ENCODE assay signal across 23 cellular contexts in genomic region chr2:206277503-206277902, GRCh38. TPM values are rescaled to one million over a fixed set of nuclear protein-coding genes. Genes with fewer than 3 reads are reported as not detected.
DNase-seq lines count a peak whose midpoint lies in the region; ATAC-seq, FAIRE-seq and TF ChIP-seq lines count a peak whose summit lies in the region.
"Had no signal": no experiment of that assay in that cellular context is flagged by ENCODE, and none has a peak within 500 bp of the region (broad histone marks: within the 10 kb centered on the region; RNA-seq: fewer than 3 reads in every experiment).

No MANE protein-coding gene starts in this region.

- H3K9me3 Mint-ChIP-seq in nephron (no peaks in the 10 kb centered on the region), T-cell (no peaks in the 10 kb centered on the region)
- H3K9me3 Mint-ChIP-seq: HFFc6 had no signal

- H3K9ac ChIP-seq in MM.1S (ENCODE audit: low read length) = peak overlapping the region; percentile 95
- H3K9ac ChIP-seq in GM12878 (ENCODE audit: control insufficient read depth, insufficient read depth, low read length) = no peak overlapping the region

- POLR2A ChIA-PET in GM12878 (lab: Charles Lee) = interaction anchor here (0.6 kb wide), 1 partner anchor 116 kb away, joined by 6 read pairs; no protein-coding TSS in a partner anchor
- POLR2A ChIA-PET in T-cell (lab: Charles Lee) = no interaction called here

- intact Hi-C loops in GM12878 (cut with micrococcal nuclease; ENCODE audit: unreplicated experiment) (loop anchor here (10.0 kb wide), 1 partner anchor 167 kb away; the partner anchor contains the start of gene ADAM23), adrenal gland (cut with DNase I) (no loop called here)

- H3K4me1 Mint-ChIP-seq in nephron (peaks cover 28% of the 10 kb centered on the region), T-cell (peaks cover 19 to 20% (median 19%) of the 10 kb centered on the region in 3 donors)

- H3K27ac ChIP-seq in MM.1S (ENCODE audit: low read length) (peak overlapping the region; percentile 88; the same call in 1 of the 2 replicates), GM12878 (ENCODE audit: control insufficient read depth, insufficient read depth) (peak overlapping the region; percentile 27; the same call in 1 of the 2 replicates), adrenal gland (no peak overlapping the region), tibial nerve (no peak overlapping the region)
- H3K27ac ChIP-seq: C4-2B, HL-60 had no signal

- TF ChIP-seq CTCF in MM.1S (IDR thresholded peaks at IDR 0.05; ENCODE audit: low read length) (no peak), GM12878 (IDR thresholded peaks at IDR 0.05 in 2 of 3, conservative IDR thresholded peaks at IDR 0.05 in 1 of 3; ENCODE audit: control insufficient read depth in 2 of 3, extremely low read depth in 1 of 3, insufficient read depth in 1 of 3, low read depth in 3 of 3, low read length in 3 of 3) (no peak), nephron (IDR thresholded peaks at IDR 0.05; ENCODE audit: unreplicated experiment in 3 of 3) (no peak), adrenal gland (IDR thresholded peaks at IDR 0.05) (no peak), tibial nerve (IDR thresholded peaks at IDR 0.05) (no peak)

- TF ChIP-seq EP300 in GM12878 (IDR thresholded peaks at IDR 0.05; ENCODE audit: borderline replicate concordance in 1 of 2, control insufficient read depth in 1 of 2, low read depth in 2 of 2, low read length in 2 of 2) = no peak
- no peak for TF ChIP-seq EP300 in tibial nerve (IDR thresholded peaks at IDR 0.05)

- 11% methylated on average over 3 of the region's 3 CpGs for WGBS in GM12878 (ENCODE audit: insufficient coverage, insufficient replicate concordance, low lambda C conversion rate, missing lambda C conversion rate)
- WGBS in adrenal gland, 4 donors = 27 to 40% (median 36%) methylated on average over 3 of the region's 3 CpGs
- WGBS in tibial nerve, 2 donors = 45 to 51% methylated on average over 3 of the region's 3 CpGs

- H3K4me3 Mint-ChIP-seq in nephron = peak overlapping the region; percentile 10 to 45 (median 44)
- no peak overlapping the region for H3K4me3 Mint-ChIP-seq in T-cell
- H3K4me3 Mint-ChIP-seq: HFFc6 had no signal

- ATAC-seq in GM12878 = no peak
- ATAC-seq in T-cell (replicated peaks in 1 of 4) = no peak
- ATAC-seq in GM21737 (IDR thresholded peaks at IDR 0.05; ENCODE audit: unreplicated experiment) = no peak
- ATAC-seq: Panc1 had no signal

- peaks cover 25% of the 10 kb centered on the region for H3F3A ChIP-seq in MM.1S (ENCODE audit: insufficient read depth, low read length)

- SMC1A ChIA-PET in GM12878 (lab: Charles Lee; ENCODE audit: uncharacterized antibody, unreplicated experiment) = interaction anchor here (0.7 kb wide), 1 partner anchor 23 kb away, joined by 3 read pairs; no protein-coding TSS in a partner anchor

- H3K36me3 Mint-ChIP-seq in nephron (ENCODE audit: low read depth) (peaks cover 16% of the 10 kb centered on the region), T-cell (peaks cover 6% of the 10 kb centered on the region)

- peak; percentile 35 for FAIRE-seq in GM12878 (lab: Jason Lieb, UNC)

- RAD21 ChIA-PET in GM12878 (lab: Charles Lee; ENCODE audit: unreplicated experiment) = no interaction called here

- H2AFZ ChIP-seq in MM.1S (ENCODE audit: low read length) = no peak overlapping the region
- no peak overlapping the region for H2AFZ ChIP-seq in GM12878 (ENCODE audit: control insufficient read depth, low read depth, low read length)

- no peaks in the 10 kb centered on the region for H3K9me2 ChIP-seq in MM.1S (replicated peaks; ENCODE audit: insufficient read depth, low read length)

- H3K36me3 ChIP-seq in MM.1S (replicated peaks; ENCODE audit: insufficient read depth, low read length) (peaks cover 10% of the 10 kb centered on the region), GM12878 (ENCODE audit: control insufficient read depth in 2 of 2, insufficient read depth in 2 of 2, low read length in 1 of 2) (no peaks in the 10 kb centered on the region), adrenal gland (replicated peaks in 1 of 2) (no peaks in the 10 kb centered on the region), tibial nerve (peaks cover 0 to 5% (median 0%) of the 10 kb centered on the region in 3 donors)

- H3K4me1 ChIP-seq in MM.1S (ENCODE audit: low read length) (peaks cover 10% of the 10 kb centered on the region), GM12878 (ENCODE audit: control insufficient read depth, insufficient read depth, low read length) (no peaks in the 10 kb centered on the region), adrenal gland (replicated peaks in 1 of 2) (no peaks in the 10 kb centered on the region), tibial nerve (peaks cover 0 to 23% (median 0%) of the 10 kb centered on the region in 4 donors)

- no peak overlapping the region for H3K27ac Mint-ChIP-seq in nephron
- no peak overlapping the region for H3K27ac Mint-ChIP-seq in T-cell
- H3K27ac Mint-ChIP-seq: HFFc6 had no signal

- DNase-seq in G401 (ENCODE audit: low spot score) (peak; percentile 13), MM.1S (peak; percentile 61), GM12878 (ENCODE audit: low read depth, low spot score) (no peak), adrenal gland (no peak), T-cell (no peak), tibial nerve (ENCODE audit: low spot score in 2 of 2) (no peak)
- DNase-seq: AML-193, GF-D8, H7, HFFc6, KBM-7, NCI-H1105 treated with DMSO at 0.1 percent for 48 hours, NCI-H2029 treated with DMSO at 0.1 percent for 48 hours, NCI-H226, NCI-H510A treated with DMSO at 0.1 percent for 48 hours, NCI-H748 treated with DMSO at 0.1 percent for 48 hours, SIG-M5 had no signal

- BruUV-seq in GM12878 (replicated peaks; lab: Mats Ljungman, UMichigan) = no TSS peak

- CTCF ChIA-PET in GM12878 (lab: Yijun Ruan, JAX) (interaction anchor here (1.3 kb wide), 1 partner anchor 18 kb away, joined by 3 read pairs; no protein-coding TSS in a partner anchor), T-cell (lab: Charles Lee) (interaction anchor here in 1 of 2 donors (0.6 kb wide), 1 partner anchor 270 kb away, joined by 5 read pairs; no protein-coding TSS in a partner anchor)

- peak overlapping the region; percentile 91 for H3K4me3 ChIP-seq in MM.1S (ENCODE audit: low read length)
- H3K4me3 ChIP-seq in GM12878 = no peak overlapping the region
- no peak overlapping the region for H3K4me3 ChIP-seq in adrenal gland
- no peak overlapping the region for H3K4me3 ChIP-seq in tibial nerve

- H4K20me1 ChIP-seq in MM.1S (ENCODE audit: insufficient read depth, low read length) (no peaks in the 10 kb centered on the region), GM12878 (ENCODE audit: control insufficient read depth, insufficient read depth) (no peaks in the 10 kb centered on the region)

- H3K27me3 ChIP-seq in MM.1S (replicated peaks; ENCODE audit: insufficient read depth, low read length) = no peaks in the 10 kb centered on the region
- H3K27me3 ChIP-seq in GM12878 (replicated peaks in 1 of 2; ENCODE audit: control insufficient read depth in 2 of 2, insufficient read depth in 2 of 2, low read length in 1 of 2) = peaks cover 0 to 7% of the 10 kb centered on the region in 2 experiments; a peak in 2 of 4 replicates
- H3K27me3 ChIP-seq in adrenal gland = peaks cover 15% of the 10 kb centered on the region
- peaks cover 0 to 56% of the 10 kb centered on the region in 2 donors for H3K27me3 ChIP-seq in tibial nerve

- in situ Hi-C loops in G401 (cut with HindIII; ENCODE audit: low sequenced_read_pairs) (no loop called here), GM12878 (cut with MboI) (no loop called here)

- H3K4me2 ChIP-seq in MM.1S (ENCODE audit: low read depth, low read length) (peak overlapping the region; percentile 54), GM12878 (ENCODE audit: control insufficient read depth, insufficient read depth) (no peak overlapping the region)

- no peak for TF ChIP-seq POLR2A in GM12878 (IDR thresholded peaks at IDR 0.05; ENCODE audit: low read depth, low read length)
- no peak for TF ChIP-seq POLR2A in adrenal gland (IDR thresholded peaks at IDR 0.05)
- no peak for TF ChIP-seq POLR2A in tibial nerve (IDR thresholded peaks at IDR 0.05)

- no peaks in the 10 kb centered on the region for H3K9me3 ChIP-seq in MM.1S (replicated peaks; ENCODE audit: insufficient read depth, low read length)
- H3K9me3 ChIP-seq in GM12878 (replicated peaks; ENCODE audit: control insufficient read depth, insufficient read depth, low read length) = no peaks in the 10 kb centered on the region; the same call in 2 of the 3 replicates
- no peaks in the 10 kb centered on the region for H3K9me3 ChIP-seq in adrenal gland (replicated peaks in 1 of 3)
- no peaks in the 10 kb centered on the region for H3K9me3 ChIP-seq in tibial nerve

- peaks cover under 1% of the 10 kb centered on the region for H3K27me3 Mint-ChIP-seq in nephron (ENCODE audit: low read depth)
- H3K27me3 Mint-ChIP-seq in T-cell = peaks cover 23 to 37% of the 10 kb centered on the region in 2 donors

- TF ChIP-seq RAD21 in GM12878 (IDR thresholded peaks at IDR 0.05; ENCODE audit: insufficient read depth, low read depth, low read length) = no peak

- peaks cover 65% of the 10 kb centered on the region for H3K79me2 ChIP-seq in MM.1S (ENCODE audit: low read length)
- peaks cover 30% of the 10 kb centered on the region for H3K79me2 ChIP-seq in GM12878 (ENCODE audit: control insufficient read depth, insufficient read depth, low read length)

TF ChIP-seq in GM12878, 131 proteins besides CTCF, POLR2A, EP300 and RAD21 (continues in another document):
- TF ChIP-seq RCOR1 (conservative IDR thresholded peaks at IDR 0.05; ENCODE audit: low read depth, low read length) = no peak

RNA-seq across cellular contexts. Expression of gene ZDBF2, which starts 3.0 kb away (rescaled TPM):
- 4.9 and 6.9 TPM in 2 replicates for total RNA-seq in G401 (2014; rRNA removed; shearing (Covaris generic))
- total RNA-seq in GM12878 (2013; cell fraction: nucleolus; rRNA removed) = 215 and 218 TPM in 2 replicates
- total RNA-seq in GM12878 (2014; rRNA removed) = 4.6 and 6.5 TPM in 2 replicates
- total RNA-seq in GM12878 (2014; rRNA removed; fragmentation: Illumina TruSeq; extraction: Trizol) = 7.7 and 7.8 TPM in 2 replicates
- 5.9 and 7.3 TPM in 2 replicates for total RNA-seq in GM12878 (2021)
- 5.3 TPM for polyA plus RNA-seq in GM12878 (2011; ENCODE audit: low read depth)
- 21.1 and 35.2 TPM in 2 replicates for polyA plus RNA-seq in GM12878 (2011; rRNA removed)
- polyA plus RNA-seq in GM12878 (2011; cell fraction: cytosol; rRNA removed) = 3.2 and 4.1 TPM in 2 replicates
- 47.5 and 48.8 TPM in 2 replicates for polyA plus RNA-seq in GM12878 (2011; cell fraction: nucleus; rRNA removed)
- polyA plus RNA-seq in GM12878 (2012) = 6.4 and 10.5 TPM in 2 replicates
- 5.2 and 5.8 TPM in 2 replicates for polyA plus RNA-seq in GM12878 (2014; fragmentation: Illumina TruSeq; extraction: Trizol)
- under 1 TPM; 0.60 to 0.68 TPM for polyA plus RNA-seq in GM12878 (2014; fragmentation: Nextera tagmentation; extraction: Ambion mirVana)
- polyA plus RNA-seq in GM12878 (2014; rRNA removed) = 2.2 and 3.0 TPM in 2 replicates
- polyA plus RNA-seq in GM12878 (2016; fragmentation: Nextera tagmentation; extraction: Ambion mirVana) = 1 to 10 TPM; 2.5 to 3.9 TPM
- 25.4 and 58.5 TPM in 2 replicates for polyA minus RNA-seq in GM12878 (2011; rRNA and poly(A)+ RNA removed)
- polyA minus RNA-seq in GM12878 (2011; cell fraction: cytosol; rRNA and poly(A)+ RNA removed) = 7.9 and 9.4 TPM in 2 replicates
- 31.4 and 32.5 TPM in 2 replicates for polyA minus RNA-seq in GM12878 (2011; cell fraction: nucleus; rRNA and poly(A)+ RNA removed)
- total RNA-seq in adrenal gland = 10 to 100 TPM in 7 of 8 donors, 1 to 10 TPM in 1; 9.6 to 25.5 (median 16.4) TPM
- 10 to 100 TPM in 1 of 3 donors, 1 to 10 TPM in 2; 2.3 to 10.0 (median 3.0) TPM for polyA plus RNA-seq in adrenal gland
- total RNA-seq in T-cell = 10 to 100 TPM; 13.5 to 21.3 (median 14.8) TPM
- total RNA-seq in tibial nerve = 10 to 100 TPM in 3 of 4 donors, 1 to 10 TPM in 1; 9.0 to 16.1 (median 13.0) TPM
- total RNA-seq: HT-29 had no signal

Comparison
In these comparisons a context has a peak if more than half of its experiments do, and no peak if none do; other contexts are left out.
1. DNase-seq: peak in G401 (single experiment) and MM.1S (single experiment); none in GM12878 (single experiment), adrenal gland (0 of 7), T-cell (0 of 34) and tibial nerve (0 of 2).
2. H3K27ac ChIP-seq: peak in MM.1S (single experiment) and GM12878 (single experiment); none in adrenal gland (0 of 5) and tibial nerve (0 of 4).
3. H3K4me3 Mint-ChIP-seq: peak in nephron (3 of 3); none in T-cell (0 of 3).